8 cellular contexts compared by ENCODE assay signal in the genomic region with DNA sequence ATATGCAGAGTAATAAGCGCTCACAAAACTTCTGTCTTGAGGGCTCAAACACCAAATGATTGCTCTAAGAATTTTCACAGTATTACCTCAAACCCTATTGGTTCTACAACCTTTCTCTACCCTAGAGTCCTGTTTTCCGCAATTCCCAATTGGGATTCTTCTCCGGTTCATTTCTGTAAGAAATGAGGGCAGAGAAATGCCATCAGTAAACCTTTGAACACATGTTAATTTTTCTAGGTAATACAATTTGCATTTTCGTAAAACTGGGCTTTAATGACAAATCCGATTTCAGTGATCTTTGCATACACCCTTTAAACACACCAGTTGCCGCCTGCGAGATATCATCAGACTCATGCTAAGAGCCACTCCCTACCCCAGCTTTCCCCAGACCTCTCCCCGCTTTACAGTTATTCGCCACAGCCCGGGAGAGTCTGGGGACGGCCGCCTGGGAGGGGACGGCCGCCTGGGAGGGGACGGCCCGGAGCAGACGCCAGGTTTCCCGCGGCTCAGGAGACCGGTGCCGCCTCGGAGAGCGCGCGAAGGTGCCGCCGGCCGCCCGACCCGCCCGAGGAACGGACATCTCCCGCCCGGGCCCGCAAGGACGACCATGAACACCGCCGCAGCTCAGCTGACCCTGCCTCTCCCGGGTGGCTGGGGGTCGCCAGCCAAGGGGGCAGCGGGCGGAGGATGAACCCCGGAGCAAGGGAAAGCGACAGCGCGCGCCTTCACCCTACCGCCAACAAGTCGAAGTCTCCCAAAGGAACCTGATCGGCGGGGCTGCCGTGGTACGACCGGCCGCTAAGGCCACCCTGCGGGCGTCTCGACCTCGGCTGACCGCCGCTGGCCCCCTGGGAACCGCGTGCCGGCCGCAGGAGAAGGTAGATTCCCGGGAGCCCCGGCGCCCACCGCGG. TPM values are rescaled to one million over a fixed set of nuclear protein-coding genes. Genes with fewer than 3 reads are reported as not detected.
DNase-seq lines count a peak whose midpoint lies in the region; ATAC-seq and TF ChIP-seq lines count a peak whose summit lies in the region.

No MANE protein-coding gene starts in this region.

- H3K4me1 ChIP-seq in ACC112 (ENCODE audit: control insufficient read depth, insufficient read depth, low read length, unreplicated experiment) (peaks cover 33% of the 10 kb centered on the region), endodermal cell (ENCODE audit: control insufficient read depth, insufficient read depth, low read length) (peaks cover 3% of the 10 kb centered on the region), mucosa of descending colon (ENCODE audit: low read depth) (peaks cover 42% of the 10 kb centered on the region)

- peak overlapping the region; percentile 93 for H3K4me3 Mint-ChIP-seq in endodermal cell

- CTCF ChIA-PET in GM10248 (lab: Yijun Ruan, JAX): interaction anchor here (0.9 to 1.2 kb wide), 2 partner anchors 63 to 68 kb away, joined by 3 read pairs; no protein-coding TSS in a partner anchor

- H3K9ac ChIP-seq in endodermal cell (ENCODE audit: extremely low read depth, low read length, poor library complexity, severe bottlenecking): peak overlapping the region; percentile 55

- intact Hi-C loops in mucosa of descending colon (cut with DNase I, micrococcal nuclease): no loop called here

- no peaks in the 10 kb centered on the region for H3K9me3 Mint-ChIP-seq in endodermal cell

- POLR2A ChIA-PET in GM10248 (lab: Yijun Ruan, JAX): no interaction called here

- ATAC-seq in mucosa of descending colon: peak; percentile 77

- H3K9me3 ChIP-seq in endodermal cell (ENCODE audit: control insufficient read depth, low read length) (no peaks in the 10 kb centered on the region), mucosa of descending colon (no peaks in the 10 kb centered on the region)

- H3K4me3 ChIP-seq in ACC112 (ENCODE audit: low read depth, low read length): peak overlapping the region; percentile 93
- H3K4me3 ChIP-seq in HFF-Myc (replicated peaks; ENCODE audit: low read depth, low read length): peak overlapping the region; percentile 79
- peak overlapping the region; percentile 87 for H3K4me3 ChIP-seq in endodermal cell (ENCODE audit: low read length)
- peak overlapping the region; percentile 88 for H3K4me3 ChIP-seq in mucosa of descending colon

- H3K4me1 Mint-ChIP-seq in endodermal cell: peaks cover 27% of the 10 kb centered on the region

- TF ChIP-seq CTCF in GM10248 (IDR thresholded peaks at IDR 0.05; ENCODE audit: control extremely low read depth, extremely low read depth, low read depth, missing control alignments): no peak
- TF ChIP-seq CTCF in HFF-Myc (IDR thresholded peaks at IDR 0.05; ENCODE audit: low read depth, low read length, missing control alignments): no peak
- TF ChIP-seq CTCF in endodermal cell (conservative IDR thresholded peaks at IDR 0.05): no peak
- no peak for TF ChIP-seq CTCF in mucosa of descending colon (IDR thresholded peaks at IDR 0.05)

- H3K27ac ChIP-seq in ACC112 (ENCODE audit: low read depth, low read length): peak overlapping the region; percentile 95
- peak overlapping the region; percentile 97 for H3K27ac ChIP-seq in endodermal cell (ENCODE audit: low read depth, low read length)

- peak overlapping the region; percentile 28 for H3K27ac Mint-ChIP-seq in endodermal cell

- H3K27me3 Mint-ChIP-seq in endodermal cell (ENCODE audit: insufficient read depth): no peaks in the 10 kb centered on the region

- peaks cover 83% of the 10 kb centered on the region for H3K79me2 ChIP-seq in ACC112 (ENCODE audit: control insufficient read depth, insufficient read depth, low read length, unreplicated experiment)

- peak overlapping the region; percentile 78 for H2AFZ ChIP-seq in ACC112 (ENCODE audit: low read length, unreplicated experiment)

- H3K36me3 ChIP-seq in ACC112 (ENCODE audit: insufficient read depth, low read length): no peaks in the 10 kb centered on the region
- no peaks in the 10 kb centered on the region for H3K36me3 ChIP-seq in endodermal cell (ENCODE audit: control insufficient read depth, insufficient read depth, low read length)
- no peaks in the 10 kb centered on the region for H3K36me3 ChIP-seq in mucosa of descending colon (ENCODE audit: low read depth)

- WGBS in endodermal cell (ENCODE audit: insufficient coverage in 1 of 2, insufficient read length in 1 of 2), 2 experiments: 0 to 1% methylated on average over 29 to 70 of the region's 70 CpGs

- no peaks in the 10 kb centered on the region for H3K36me3 Mint-ChIP-seq in endodermal cell (ENCODE audit: low read depth)

- H3K27me3 ChIP-seq in ACC112 (ENCODE audit: insufficient read depth, low read length) (no peaks in the 10 kb centered on the region), endodermal cell (ENCODE audit: control insufficient read depth, insufficient read depth, low read length, poor library complexity, severe bottlenecking) (no peaks in the 10 kb centered on the region)

- peak; percentile 44 for DNase-seq in GM10248 (ENCODE audit: extremely low spot score)
- DNase-seq in HFF-Myc (ENCODE audit: extremely low read depth, low read depth): no peak
- peak; percentile 92 for DNase-seq in NAMALWA (ENCODE audit: low spot score)
- DNase-seq in activated CD4-positive, CD25-positive, alpha-beta regulatory T cell treated with anti-CD3 and anti-CD28 coated beads, Interleukin-2, amount 50 U/mL, for 16 hours (ENCODE audit: low read depth, low spot score): peak; percentile 6
- DNase-seq in endodermal cell: peak; percentile 82
- DNase-seq in mucosa of descending colon: peak in 2 of 3 donors; percentile 48 to 75
- DNase-seq in stromal cell of bone marrow (ENCODE audit: low read depth): peak; percentile 9

RNA-seq across cellular contexts. Expression of a gene that starts 0.5 kb away (rescaled TPM):
- total RNA-seq in endodermal cell: 10 to 100 TPM; 38.3 to 48.3 TPM
- 26.9 TPM for polyA plus RNA-seq in endodermal cell (2013, experiment 1 of 2)
- polyA plus RNA-seq in endodermal cell (2013, experiment 2 of 2): 27.0 TPM
- total RNA-seq in mucosa of descending colon: 10 to 100 TPM; 18.1 to 24.8 (median 22.9) TPM

RNA-seq across cellular contexts. Expression of a gene that starts 0.8 kb away (rescaled TPM):
- 10 to 100 TPM; 24.5 to 34.5 TPM for total RNA-seq in endodermal cell
- 12.6 TPM for polyA plus RNA-seq in endodermal cell (2013, experiment 1 of 2)
- polyA plus RNA-seq in endodermal cell (2013, experiment 2 of 2): 16.9 TPM
- 10 to 100 TPM; 12.9 to 31.4 (median 20.1) TPM for total RNA-seq in mucosa of descending colon
